In the genomic region with DNA sequence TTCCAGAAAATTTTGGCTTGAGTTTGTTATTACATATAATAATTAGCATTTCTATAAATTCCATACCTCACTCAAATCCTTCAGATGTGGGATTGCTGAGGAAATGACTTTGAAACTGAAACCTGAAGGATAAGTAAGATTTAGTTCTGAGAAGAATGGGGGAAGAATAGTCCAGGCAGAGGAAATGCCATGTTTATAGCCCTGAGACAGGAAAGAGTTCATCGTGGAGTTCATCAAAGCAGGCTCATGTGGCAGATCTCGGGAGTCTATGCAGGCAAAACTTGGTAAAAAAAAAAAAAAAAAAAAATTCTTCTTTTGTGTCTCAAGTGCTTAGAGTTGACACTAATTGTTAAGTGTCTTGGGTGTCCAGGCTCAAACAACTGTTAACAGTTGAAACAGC, we compare ENCODE assay signal across 24 cellular contexts. TPM values are rescaled to one million over a fixed set of nuclear protein-coding genes. Genes with fewer than 3 reads are reported as not detected.
DNase-seq lines count a peak whose midpoint lies in the region; ATAC-seq, FAIRE-seq and TF ChIP-seq lines count a peak whose summit lies in the region.
"Had no signal": no experiment of that assay in that cellular context is flagged by ENCODE, and none has a peak within 500 bp of the region (broad histone marks: within the 10 kb centered on the region; RNA-seq: fewer than 3 reads in every experiment).

No MANE protein-coding gene starts in this region.

- no peaks in the 10 kb centered on the region for H3K36me3 ChIP-seq in adipocyte (ENCODE audit: control insufficient read depth, insufficient read depth, low read length, severe bottlenecking)
- H3K36me3 ChIP-seq: esophagus squamous epithelium, thoracic aorta had no signal

- no peaks in the 10 kb centered on the region for H3K9me3 ChIP-seq in adipocyte (ENCODE audit: control insufficient read depth, low read length)
- H3K9me3 ChIP-seq: esophagus squamous epithelium, thoracic aorta had no signal

- H3K9me3 Mint-ChIP-seq in activated naive CD8-positive, alpha-beta T cell treated with anti-CD3 and anti-CD28 coated beads, Interleukin-2, amount 50 U/mL, for 24 hours = no peaks in the 10 kb centered on the region
- H3K9me3 Mint-ChIP-seq: natural killer cell; T-helper 1 cell treated with Interleukin-12 subunit alpha and Interleukin-12 subunit beta and Interleukin-4 antibody, amounts not matched to agents 30 μg/mL and 1 μg/mL, for 36 hours had no signal

- intact Hi-C loops in Right ventricle myocardium inferior (cut with DNase I) = no loop called here

- no peak overlapping the region for H3K9ac ChIP-seq in adipocyte (ENCODE audit: low read length)

- peaks cover 8% of the 10 kb centered on the region for H3K4me1 ChIP-seq in adipocyte (ENCODE audit: control insufficient read depth, insufficient read depth, low read length)
- H3K4me1 ChIP-seq: esophagus squamous epithelium had no signal

- H3K4me3 ChIP-seq in AG10803 (ENCODE audit: low read length) (no peak overlapping the region), adipocyte (ENCODE audit: low read length) (no peak overlapping the region)
- H3K4me3 ChIP-seq: esophagus squamous epithelium, thoracic aorta had no signal

- peaks cover 2% of the 10 kb centered on the region for H3K27me3 Mint-ChIP-seq in activated naive CD8-positive, alpha-beta T cell treated with anti-CD3 and anti-CD28 coated beads, Interleukin-2, amount 50 U/mL, for 24 hours

- H3K27me3 ChIP-seq in adipocyte (replicated peaks; ENCODE audit: control insufficient read depth, insufficient read depth, low read length) = no peaks in the 10 kb centered on the region
- H3K27me3 ChIP-seq: esophagus squamous epithelium had no signal

- peak; percentile 38 for DNase-seq in AG10803 (ENCODE audit: low read depth)
- peak; percentile 35 for DNase-seq in HTR-8/SVneo (ENCODE audit: insufficient read length, low spot score)
- DNase-seq in adipocyte (ENCODE audit: low read depth) = peak; percentile 45
- peak; percentile 39 for DNase-seq in iris pigment epithelial cell (ENCODE audit: low read depth)
- DNase-seq in Right ventricle myocardium inferior (ENCODE audit: missing footprints) = no peak
- no peak for DNase-seq in activated naive CD8-positive, alpha-beta T cell treated with anti-CD3 and anti-CD28 coated beads, Interleukin-2, amount 50 U/mL, for 24 hours
- DNase-seq: activated CD4-positive, alpha-beta T cell treated with anti-CD3 and anti-CD28 coated beads, Interleukin-2, amount 50 U/mL, for 48 hours; activated gamma-delta T cell treated with Interleukin-2 at 50 U/mL for 16 hours; CD4-positive, CD25-positive, alpha-beta regulatory T cell; central memory CD4-positive, alpha-beta T cell; esophagus squamous epithelium; glutamatergic neuron; left cardiac atrium; mesendoderm; natural killer cell; NCI-H1417 treated with DMSO at 0.1 percent for 48 hours; NCI-H2107; NCI-H526; stimulated activated CD4-positive, alpha-beta T cell treated with anti-CD3 and anti-CD28 coated beads, Interleukin-1b, Interleukin-23, amount 100 ng/mL, for 48 hours; stimulated activated naive CD4-positive, alpha-beta T cell had no signal

- no peak overlapping the region for H3K27ac Mint-ChIP-seq in activated naive CD8-positive, alpha-beta T cell treated with anti-CD3 and anti-CD28 coated beads, Interleukin-2, amount 50 U/mL, for 24 hours
- H3K27ac Mint-ChIP-seq: CD4-positive, CD25-positive, alpha-beta regulatory T cell; natural killer cell; T-helper 1 cell treated with Interleukin-12 subunit alpha and Interleukin-12 subunit beta and Interleukin-4 antibody, amounts not matched to agents 30 μg/mL and 1 μg/mL, for 36 hours had no signal

- no peaks in the 10 kb centered on the region for H3K4me1 Mint-ChIP-seq in activated naive CD8-positive, alpha-beta T cell treated with anti-CD3 and anti-CD28 coated beads, Interleukin-2, amount 50 U/mL, for 24 hours
- H3K4me1 Mint-ChIP-seq: CD4-positive, CD25-positive, alpha-beta regulatory T cell; natural killer cell had no signal

- no peak for FAIRE-seq in HTR-8/SVneo (lab: Jason Lieb, UNC)

- no peak overlapping the region for H3K4me3 Mint-ChIP-seq in activated naive CD8-positive, alpha-beta T cell treated with anti-CD3 and anti-CD28 coated beads, Interleukin-2, amount 50 U/mL, for 24 hours
- H3K4me3 Mint-ChIP-seq: CD4-positive, CD25-positive, alpha-beta regulatory T cell; natural killer cell; T-helper 1 cell treated with Interleukin-12 subunit alpha and Interleukin-12 subunit beta and Interleukin-4 antibody, amounts not matched to agents 30 μg/mL and 1 μg/mL, for 36 hours had no signal

- ATAC-seq in Right ventricle myocardium inferior = no peak
- no peak for ATAC-seq in GM21619 (IDR thresholded peaks at IDR 0.05; ENCODE audit: unreplicated experiment)
- no peak for ATAC-seq in GM18909 (IDR thresholded peaks at IDR 0.05; ENCODE audit: poor library complexity, unreplicated experiment)
- no peak for ATAC-seq in activated naive CD8-positive, alpha-beta T cell treated with anti-CD3 and anti-CD28 coated beads, Interleukin-2, amount 50 U/mL, for 24 hours
- ATAC-seq: left cardiac atrium, natural killer cell had no signal

- no peak for TF ChIP-seq CTCF in AG10803 (conservative IDR thresholded peaks at IDR 0.05; ENCODE audit: low read length)

- H3K36me3 Mint-ChIP-seq in activated naive CD8-positive, alpha-beta T cell treated with anti-CD3 and anti-CD28 coated beads, Interleukin-2, amount 50 U/mL, for 24 hours (ENCODE audit: low read depth) = no peaks in the 10 kb centered on the region
- H3K36me3 Mint-ChIP-seq: CD4-positive, CD25-positive, alpha-beta regulatory T cell; natural killer cell had no signal

RNA-seq across cellular contexts. Expression of a gene that starts 53.2 kb away (rescaled TPM):
- 43.7 TPM for total RNA-seq in Right ventricle myocardium inferior

Comparison
In these comparisons a context has a peak if more than half of its experiments do, and no peak if none do; other contexts are left out.
1. DNase-seq: peak in AG10803 (single experiment), HTR-8/SVneo (single experiment), adipocyte (single experiment) and iris pigment epithelial cell (single experiment); none in Right ventricle myocardium inferior (single experiment) and activated naive CD8-positive, alpha-beta T cell treated with anti-CD3 and anti-CD28 coated beads, Interleukin-2, amount 50 U/mL, for 24 hours (single experiment).